ENCODE assay signal across 15 cellular contexts in genomic region chr2:33153008-33153407, GRCh38.
DNase-seq lines count a peak whose midpoint lies in the region; ATAC-seq, FAIRE-seq and TF ChIP-seq lines count a peak whose summit lies in the region.
"Had no signal": no experiment of that assay in that cellular context is flagged by ENCODE, and none has a peak within 500 bp of the region (broad histone marks: within the 10 kb centered on the region; RNA-seq: fewer than 3 reads in every experiment).

No MANE protein-coding gene starts in this region.

- no peak overlapping the region for H3K4me3 ChIP-seq in adipocyte (ENCODE audit: low read length)
- no peak overlapping the region for H3K4me3 ChIP-seq in upper lobe of left lung
- H3K4me3 ChIP-seq: upper lobe of right lung had no signal

- H3K9me3 Mint-ChIP-seq in HFFc6: no peaks in the 10 kb centered on the region
- no peaks in the 10 kb centered on the region for H3K9me3 Mint-ChIP-seq in stimulated activated naive CD8-positive, alpha-beta T cell treated with anti-CD3 and anti-CD28 coated beads, Interleukin-15, Interleukin-2, amounts not matched to agents 100 ng/mL and 50 ng/mL, for 24 hours

- peaks cover 71% of the 10 kb centered on the region for H3K36me3 Mint-ChIP-seq in HFFc6 (ENCODE audit: low read depth)
- no peaks in the 10 kb centered on the region for H3K36me3 Mint-ChIP-seq in stimulated activated naive CD8-positive, alpha-beta T cell treated with anti-CD3 and anti-CD28 coated beads, Interleukin-15, Interleukin-2, amounts not matched to agents 100 ng/mL and 50 ng/mL, for 24 hours (ENCODE audit: low read depth)

- TF ChIP-seq CTCF in HFFc6 (IDR thresholded peaks at IDR 0.05) (no peak), upper lobe of left lung (IDR thresholded peaks at IDR 0.05) (no peak)

- H3K9me3 ChIP-seq in adipocyte (ENCODE audit: control insufficient read depth, low read length) (no peaks in the 10 kb centered on the region), upper lobe of left lung (no peaks in the 10 kb centered on the region)
- H3K9me3 ChIP-seq: upper lobe of right lung had no signal

- DNase-seq in HFFc6 (peak; percentile 51), adipocyte (ENCODE audit: low read depth) (peak; percentile 83), fibroblast of peridontal ligament (ENCODE audit: extremely low read depth) (peak; percentile 89), GM12892 (ENCODE audit: insufficient read length) (no peak), NCI-H146 treated with DMSO at 0.1 percent for 48 hours (lab: John Stamatoyannopoulos, UW; ENCODE audit: unreplicated experiment) (no peak), upper lobe of left lung (no peak)
- DNase-seq: activated CD4-positive, alpha-beta T cell treated with anti-CD3 and anti-CD28 coated beads, Interleukin-2, amount 50 U/mL, for 1 hour; effector CD4-positive, alpha-beta T cell; NCI-H2029 treated with DMSO at 0.1 percent for 48 hours; posterior cingulate gyrus; SHP77; upper lobe of right lung had no signal

- WGBS in upper lobe of left lung, 2 donors: 77 to 91% methylated on average over 2 of the region's 2 CpGs

- peak overlapping the region; percentile 71 for H3K4me3 Mint-ChIP-seq in HFFc6
- no peak overlapping the region for H3K4me3 Mint-ChIP-seq in stimulated activated naive CD8-positive, alpha-beta T cell treated with anti-CD3 and anti-CD28 coated beads, Interleukin-15, Interleukin-2, amounts not matched to agents 100 ng/mL and 50 ng/mL, for 24 hours

- H3K27ac Mint-ChIP-seq in HFFc6: peak overlapping the region; percentile 93
- peak overlapping the region; percentile 50 for H3K27ac Mint-ChIP-seq in stimulated activated naive CD8-positive, alpha-beta T cell treated with anti-CD3 and anti-CD28 coated beads, Interleukin-15, Interleukin-2, amounts not matched to agents 100 ng/mL and 50 ng/mL, for 24 hours

- no peak overlapping the region for H3K27ac ChIP-seq in upper lobe of left lung
- H3K27ac ChIP-seq: upper lobe of right lung had no signal

- H3K4me1 Mint-ChIP-seq in HFFc6 (ENCODE audit: low read depth): peaks cover 85% of the 10 kb centered on the region
- H3K4me1 Mint-ChIP-seq in stimulated activated naive CD8-positive, alpha-beta T cell treated with anti-CD3 and anti-CD28 coated beads, Interleukin-15, Interleukin-2, amounts not matched to agents 100 ng/mL and 50 ng/mL, for 24 hours (ENCODE audit: low read depth): peaks cover 17% of the 10 kb centered on the region

- no peak for TF ChIP-seq EP300 in upper lobe of left lung (IDR thresholded peaks at IDR 0.05)

- H3K27me3 ChIP-seq in adipocyte (replicated peaks; ENCODE audit: control insufficient read depth, insufficient read depth, low read length) (no peaks in the 10 kb centered on the region), upper lobe of left lung (no peaks in the 10 kb centered on the region)
- H3K27me3 ChIP-seq: upper lobe of right lung had no signal

- H3K4me1 ChIP-seq in adipocyte (ENCODE audit: control insufficient read depth, insufficient read depth, low read length) (peaks cover 18% of the 10 kb centered on the region), upper lobe of left lung (no peaks in the 10 kb centered on the region)
- H3K4me1 ChIP-seq: upper lobe of right lung had no signal

- H3K9ac ChIP-seq in adipocyte (ENCODE audit: low read length): no peak overlapping the region

- no peak for ATAC-seq in HG03025 (IDR thresholded peaks at IDR 0.05; ENCODE audit: low FRiP score, unreplicated experiment)
- no peak for ATAC-seq in upper lobe of left lung (ENCODE audit: low FRiP score in 2 of 2)
- ATAC-seq: upper lobe of right lung had no signal

- H3K27me3 Mint-ChIP-seq in HFFc6 (ENCODE audit: insufficient read depth): 0 out of 2 replicates have a peak, but pooled peaks cover 4% of the 10 kb centered on the region
- peaks cover 16% of the 10 kb centered on the region for H3K27me3 Mint-ChIP-seq in stimulated activated naive CD8-positive, alpha-beta T cell treated with anti-CD3 and anti-CD28 coated beads, Interleukin-15, Interleukin-2, amounts not matched to agents 100 ng/mL and 50 ng/mL, for 24 hours

- no peak for FAIRE-seq in GM12892 (lab: Jason Lieb, UNC)
- FAIRE-seq: GM12891 had no signal

- no peak for TF ChIP-seq POLR2A in GM12892 (IDR thresholded peaks at IDR 0.05; ENCODE audit: low read depth, low read length)
- no peak for TF ChIP-seq POLR2A in upper lobe of left lung (IDR thresholded peaks at IDR 0.05)

- no peaks in the 10 kb centered on the region for H3K36me3 ChIP-seq in adipocyte (ENCODE audit: control insufficient read depth, insufficient read depth, low read length, severe bottlenecking)
- no peaks in the 10 kb centered on the region for H3K36me3 ChIP-seq in upper lobe of left lung
- H3K36me3 ChIP-seq: upper lobe of right lung had no signal

Comparison
In these comparisons a context has a peak if more than half of its experiments do, and no peak if none do; other contexts are left out.
1. DNase-seq: peak in HFFc6 (single experiment), adipocyte (single experiment) and fibroblast of peridontal ligament (single experiment); none in GM12892 (single experiment), NCI-H146 treated with DMSO at 0.1 percent for 48 hours (single experiment) and upper lobe of left lung (0 of 2).